Comparison of ENCODE assay signal across 7 cellular contexts in genomic region chr15:90071220-90071807, GRCh38. TPM values are rescaled to one million over a fixed set of nuclear protein-coding genes. Genes with fewer than 3 reads are reported as not detected.
A peak's percentile ranks its signal among the peaks of the same experiment; 100 is the strongest.
DNase-seq lines count a peak whose midpoint lies in the region; FAIRE-seq and TF ChIP-seq lines count a peak whose summit lies in the region.

No MANE protein-coding gene starts in this region.

- H3K27ac ChIP-seq in testis = no peak overlapping the region

- WGBS in testis, 2 donors = 50 to 68% methylated on average over 5 of the region's 5 CpGs

- H3K36me3 ChIP-seq in testis (ENCODE audit: low read depth, missing control alignments) = no peaks in the 10 kb centered on the region

- no peaks in the 10 kb centered on the region for H3K27me3 ChIP-seq in testis

- no peak for FAIRE-seq in RCC 7860 (lab: Jason Lieb, UNC)

- H3K4me3 ChIP-seq in fibroblast of mammary gland (ENCODE audit: control insufficient read depth, low read depth, low read length) = no peak overlapping the region
- no peak overlapping the region for H3K4me3 ChIP-seq in testis

- no peaks in the 10 kb centered on the region for H3K9me3 ChIP-seq in testis

- intact Hi-C loops in testis (cut with DNase I; ENCODE audit: low total_unique reads) = loop anchor here (10.0 kb wide), 2 partner anchors 167 to 337 kb away; no protein-coding TSS in a partner anchor

- TF ChIP-seq POLR2A in testis (IDR thresholded peaks at IDR 0.05) = no peak

- TF ChIP-seq CTCF in GM13976 (IDR thresholded peaks at IDR 0.05; ENCODE audit: borderline replicate concordance, control extremely low read depth, extremely low read depth, insufficient read depth, missing control alignments) (peak; percentile 63), fibroblast of mammary gland (conservative IDR thresholded peaks at IDR 0.05; ENCODE audit: control insufficient read depth, insufficient read depth, low read depth, low read length) (peak; percentile 84), testis (IDR thresholded peaks at IDR 0.05) (peak; percentile 73 to 80 (median 75))

- in situ Hi-C loops in GM13976 (cut with MboI; ENCODE audit: low sequenced_read_pairs, unreplicated experiment) = loop anchor here (5.0 to 10.0 kb wide), 2 partner anchors 174 to 317 kb away; partner anchors contain the start of gene MESP1

- no peaks in the 10 kb centered on the region for H3K4me1 ChIP-seq in testis

- DNase-seq in GM13976 (ENCODE audit: low spot score) = peak; percentile 82
- DNase-seq in HUDEP-2 (lab: John Stamatoyannopoulos, UW; ENCODE audit: unreplicated experiment in 76 of 76) = peak in 68 of 76 experiments; percentile 12 to 83 (median 57)
- DNase-seq in RCC 7860 (ENCODE audit: low spot score) = peak; percentile 45
- DNase-seq in activated T-cell treated with anti-CD3 and anti-CD28 coated beads, Interleukin-2, amount 50 U/mL, for 48 hours = peak; percentile 80 to 82
- peak; percentile 83 for DNase-seq in fibroblast of mammary gland (ENCODE audit: low read depth)
- peak; percentile 48 for DNase-seq in non-pigmented ciliary epithelial cell (ENCODE audit: low read depth)
- peak; percentile 86 for DNase-seq in testis

RNA-seq across cellular contexts. Expression of gene IDH2, which starts 31.0 kb away (rescaled TPM):
- total RNA-seq in testis = 10 to 100 TPM; 13.1 to 17.7 TPM
- 23.5 TPM for polyA plus RNA-seq in testis (ENCODE audit: insufficient read depth, low read depth, low replicate concordance)
